9 cellular contexts compared by ENCODE assay signal in the genomic region with DNA sequence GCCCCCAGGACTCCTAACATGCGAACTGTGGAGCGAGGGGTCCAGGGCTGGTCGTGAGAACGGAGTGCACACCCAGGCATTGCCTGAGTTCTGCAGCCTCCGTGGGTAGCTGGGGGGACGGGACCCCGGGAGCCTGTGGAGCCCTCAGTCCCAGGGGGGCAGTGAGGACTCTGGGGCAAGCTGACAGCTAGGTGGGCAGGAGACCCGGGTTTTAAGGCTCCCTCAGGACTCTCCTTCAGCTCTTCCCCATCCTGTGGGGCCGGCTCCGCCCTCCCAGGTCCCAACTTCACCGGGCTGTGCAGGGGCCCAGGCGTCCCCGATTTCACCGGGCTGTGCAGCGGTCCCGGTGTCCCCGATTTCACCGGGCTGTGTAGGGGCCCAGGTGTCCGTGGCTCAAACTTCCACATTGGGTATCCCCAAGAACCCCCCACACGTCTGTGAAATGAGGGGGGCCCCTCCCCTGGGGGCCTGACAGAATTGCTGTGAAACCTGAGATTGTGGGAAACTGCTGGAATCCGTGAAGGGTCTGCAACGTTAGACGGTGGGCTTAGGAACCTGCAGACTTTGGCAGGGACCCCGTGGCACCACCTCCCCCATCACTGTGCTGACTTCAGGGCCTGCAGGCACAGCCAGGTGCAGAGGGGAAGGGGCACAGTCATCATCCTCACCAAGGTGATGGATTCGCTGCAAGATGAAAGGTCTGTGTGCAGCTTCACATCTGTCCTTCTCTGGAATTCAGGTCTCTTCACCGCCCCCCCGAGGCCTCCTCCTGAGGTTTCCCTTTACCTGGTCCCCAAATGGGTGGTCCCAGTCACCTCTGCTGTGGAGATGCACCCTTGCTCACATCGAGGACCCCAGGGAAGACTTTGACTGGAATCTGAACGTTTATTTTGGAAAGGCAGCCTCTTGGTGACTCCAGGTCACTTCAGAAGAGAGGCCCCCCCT.
DNase-seq lines count a peak whose midpoint lies in the region; ATAC-seq and TF ChIP-seq lines count a peak whose summit lies in the region.
"Had no signal": no experiment of that assay in that cellular context is flagged by ENCODE, and none has a peak within 500 bp of the region (broad histone marks: within the 10 kb centered on the region; RNA-seq: fewer than 3 reads in every experiment).

No MANE protein-coding gene starts in this region.

- H3K4me3 Mint-ChIP-seq in WTC11 (peak overlapping the region; percentile 63), HFFc6 (no peak overlapping the region)
- peak overlapping the region in 7 of 10 donors; percentile 6 to 71 (median 36) for H3K4me3 Mint-ChIP-seq in naive thymus-derived CD4-positive, alpha-beta T cell

- CTCF ChIA-PET in WTC11 (lab: Charles Lee) = interaction anchor here (1.0 to 2.5 kb wide), 5 partner anchors 10 to 47 kb away, joined by 3 to 11 read pairs (median 4); no protein-coding TSS in a partner anchor
- CTCF ChIA-PET in naive thymus-derived CD4-positive, alpha-beta T cell (lab: Charles Lee) = no interaction called here

- POLR2A ChIA-PET in WTC11 (lab: Charles Lee) = interaction anchor here (1.1 kb wide), 1 partner anchor 10 kb away, joined by 3 read pairs; no protein-coding TSS in a partner anchor
- POLR2A ChIA-PET in naive thymus-derived CD4-positive, alpha-beta T cell (lab: Charles Lee) = no interaction called here

- peaks cover 3% of the 10 kb centered on the region; the same call in 1 of the 2 replicates for H3K36me3 Mint-ChIP-seq in WTC11
- no peaks in the 10 kb centered on the region for H3K36me3 Mint-ChIP-seq in naive thymus-derived CD4-positive, alpha-beta T cell
- H3K36me3 Mint-ChIP-seq in HFFc6 (ENCODE audit: low read depth) = no peaks in the 10 kb centered on the region

- no peaks in the 10 kb centered on the region for H3K9me3 ChIP-seq in naive thymus-derived CD4-positive, alpha-beta T cell (ENCODE audit: control insufficient read depth in 2 of 3, low read length in 3 of 3)
- H3K9me3 ChIP-seq: thoracic aorta had no signal

- H3K4me1 ChIP-seq in naive thymus-derived CD4-positive, alpha-beta T cell (ENCODE audit: control insufficient read depth in 2 of 2, insufficient read depth in 2 of 2, low read length in 2 of 2) = peaks cover 0 to 14% of the 10 kb centered on the region in 2 donors

- H3K4me1 Mint-ChIP-seq in WTC11 (peaks cover 51% of the 10 kb centered on the region), HFFc6 (ENCODE audit: low read depth) (no peaks in the 10 kb centered on the region)
- H3K4me1 Mint-ChIP-seq in naive thymus-derived CD4-positive, alpha-beta T cell = peaks cover 5 to 11% (median 7%) of the 10 kb centered on the region in 7 donors

- peaks cover 27% of the 10 kb centered on the region for H3K27me3 Mint-ChIP-seq in WTC11 (ENCODE audit: low read depth)
- H3K27me3 Mint-ChIP-seq in naive thymus-derived CD4-positive, alpha-beta T cell = peaks cover 0 to 32% (median 0%) of the 10 kb centered on the region in 5 donors
- H3K27me3 Mint-ChIP-seq in HFFc6 (ENCODE audit: insufficient read depth) = peaks cover 29% of the 10 kb centered on the region

- no peaks in the 10 kb centered on the region for H3K9me3 Mint-ChIP-seq in WTC11
- no peaks in the 10 kb centered on the region for H3K9me3 Mint-ChIP-seq in naive thymus-derived CD4-positive, alpha-beta T cell
- no peaks in the 10 kb centered on the region for H3K9me3 Mint-ChIP-seq in HFFc6

- H3K27ac Mint-ChIP-seq in WTC11 = no peak overlapping the region
- H3K27ac Mint-ChIP-seq in naive thymus-derived CD4-positive, alpha-beta T cell = peak overlapping the region in 1 of 9 donors; percentile 43
- no peak overlapping the region for H3K27ac Mint-ChIP-seq in HFFc6

- no peaks in the 10 kb centered on the region for H3K36me3 ChIP-seq in naive thymus-derived CD4-positive, alpha-beta T cell (ENCODE audit: control insufficient read depth in 2 of 3, insufficient read depth in 3 of 3, low read length in 3 of 3)
- H3K36me3 ChIP-seq: thoracic aorta had no signal

- DNase-seq in NCI-H2171 treated with DMSO at 0.1 percent for 48 hours (lab: John Stamatoyannopoulos, UW) = peak; percentile 98
- DNase-seq in NCI-H2171 (lab: John Stamatoyannopoulos, UW) = no peak
- no peak for DNase-seq in WTC11 (ENCODE audit: low spot score)
- DNase-seq in naive thymus-derived CD4-positive, alpha-beta T cell = no peak
- DNase-seq in HFFc6 = no peak
- DNase-seq in activated T-cell treated with anti-CD3 and anti-CD28 coated beads, Interleukin-2, amount 50 U/mL, for 48 hours = no peak
- no peak for DNase-seq in left lobe of liver (ENCODE audit: low spot score)

- ATAC-seq in GM18511 (IDR thresholded peaks at IDR 0.05; ENCODE audit: unreplicated experiment) (peak; percentile 2), WTC11 (no peak), left lobe of liver (no peak)
- ATAC-seq in naive thymus-derived CD4-positive, alpha-beta T cell = no peak

- H3K27me3 ChIP-seq in naive thymus-derived CD4-positive, alpha-beta T cell (ENCODE audit: control insufficient read depth in 2 of 2, insufficient read depth in 2 of 2, low read length in 2 of 2) = peaks cover 0 to 6% of the 10 kb centered on the region in 2 donors

- no peak overlapping the region for H3K27ac ChIP-seq in naive thymus-derived CD4-positive, alpha-beta T cell (ENCODE audit: low read depth, low read length)
- H3K27ac ChIP-seq: thoracic aorta had no signal

- intact Hi-C loops in naive thymus-derived CD4-positive, alpha-beta T cell (cut with micrococcal nuclease) = no loop called here

- H3K4me3 ChIP-seq in naive thymus-derived CD4-positive, alpha-beta T cell (ENCODE audit: low read length) = no peak overlapping the region

- TF ChIP-seq CTCF in WTC11 (IDR thresholded peaks at IDR 0.05) (no peak), HFFc6 (IDR thresholded peaks at IDR 0.05) (no peak)

TF ChIP-seq in WTC11, 78 proteins besides CTCF, POLR2A, EP300 and RAD21:
- TF ChIP-seq KAT7 (CRISPR knock-in tag; IDR thresholded peaks at IDR 0.05; ENCODE audit: borderline replicate concordance) (no peak), ELF4 (CRISPR knock-in tag; IDR thresholded peaks at IDR 0.05; ENCODE audit: low read depth) (no peak), SP1 (CRISPR knock-in tag; conservative IDR thresholded peaks at IDR 0.05) (0 out of 2 replicates have a peak, but pooled peaks have one; percentile 3), CREM (CRISPR knock-in tag; IDR thresholded peaks at IDR 0.05) (no peak), ZNF671 (CRISPR knock-in tag; IDR thresholded peaks at IDR 0.05) (no peak), FOXP1 (CRISPR knock-in tag; IDR thresholded peaks at IDR 0.05; ENCODE audit: borderline replicate concordance) (no peak)
- TF ChIP-seq, protein P1, sequence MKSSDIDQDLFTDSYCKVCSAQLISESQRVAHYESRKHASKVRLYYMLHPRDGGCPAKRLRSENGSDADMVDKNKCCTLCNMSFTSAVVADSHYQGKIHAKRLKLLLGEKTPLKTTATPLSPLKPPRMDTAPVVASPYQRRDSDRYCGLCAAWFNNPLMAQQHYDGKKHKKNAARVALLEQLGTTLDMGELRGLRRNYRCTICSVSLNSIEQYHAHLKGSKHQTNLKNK (CRISPR knock-in tag; IDR thresholded peaks at IDR 0.05) = no peak
- TF ChIP-seq, protein P2, sequence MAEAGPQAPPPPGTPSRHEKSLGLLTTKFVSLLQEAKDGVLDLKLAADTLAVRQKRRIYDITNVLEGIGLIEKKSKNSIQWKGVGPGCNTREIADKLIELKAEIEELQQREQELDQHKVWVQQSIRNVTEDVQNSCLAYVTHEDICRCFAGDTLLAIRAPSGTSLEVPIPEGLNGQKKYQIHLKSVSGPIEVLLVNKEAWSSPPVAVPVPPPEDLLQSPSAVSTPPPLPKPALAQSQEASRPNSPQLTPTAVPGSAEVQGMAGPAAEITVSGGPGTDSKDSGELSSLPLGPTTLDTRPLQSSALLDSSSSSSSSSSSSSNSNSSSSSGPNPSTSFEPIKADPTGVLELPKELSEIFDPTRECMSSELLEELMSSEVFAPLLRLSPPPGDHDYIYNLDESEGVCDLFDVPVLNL (CRISPR knock-in tag; IDR thresholded peaks at IDR 0.05; ENCODE audit: borderline replicate concordance, low read depth) = no peak
